In the genomic region with DNA sequence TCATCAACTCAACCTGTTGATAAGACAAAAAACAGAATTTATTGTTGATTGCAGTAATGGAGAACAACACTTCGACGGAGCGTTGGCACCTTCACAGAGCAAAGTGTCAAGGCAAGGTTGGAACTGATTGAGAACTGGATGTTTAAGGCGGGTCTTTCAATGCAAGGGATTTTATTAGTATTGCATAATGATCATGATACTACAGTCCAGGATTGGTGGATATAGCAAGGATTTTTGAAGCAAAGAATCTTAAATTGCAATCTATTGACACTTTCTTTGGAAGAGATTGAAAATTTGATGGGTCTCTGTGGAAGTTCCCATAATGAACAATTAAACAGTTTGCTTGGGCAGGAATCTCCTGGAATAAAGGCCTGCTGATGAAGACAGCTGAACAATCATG, we compare ENCODE assay signal across 8 cellular contexts. TPM values are rescaled to one million over a fixed set of nuclear protein-coding genes. Genes with fewer than 3 reads are reported as not detected.
DNase-seq lines count a peak whose midpoint lies in the region; ATAC-seq, FAIRE-seq and TF ChIP-seq lines count a peak whose summit lies in the region.

No MANE protein-coding gene starts in this region.

- H3K18ac ChIP-seq in mesenchymal stem cell (ENCODE audit: low read depth in 1 of 2, low read length in 2 of 2), result no peak overlapping the region

- TF ChIP-seq POLR2A in breast epithelium (IDR thresholded peaks at IDR 0.05) (no peak), K562 (conservative IDR thresholded peaks at IDR 0.05) (no peak), thyroid gland (IDR thresholded peaks at IDR 0.05) (no peak)

- BruUV-seq in MCF 10A (replicated peaks; lab: Mats Ljungman, UMichigan) (no TSS peak), K562 (replicated peaks; lab: Mats Ljungman, UMichigan) (no TSS peak)

- no peaks in the 10 kb centered on the region for H3K27me3 ChIP-seq in breast epithelium
- no peaks in the 10 kb centered on the region; a peak in 1 of 5 replicates for H3K27me3 ChIP-seq in K562 (ENCODE audit: control insufficient read depth in 2 of 2, insufficient read depth in 2 of 2, low read length in 2 of 2)
- no peaks in the 10 kb centered on the region for H3K27me3 ChIP-seq in mesenchymal stem cell (ENCODE audit: control insufficient read depth in 1 of 2, insufficient read depth in 1 of 2, low read length in 2 of 2)
- no peaks in the 10 kb centered on the region for H3K27me3 ChIP-seq in thyroid gland

- H3K27me3 Mint-ChIP-seq in MCF 10A (ENCODE audit: insufficient read depth, unreplicated experiment), result no peaks in the 10 kb centered on the region

- no peaks in the 10 kb centered on the region for H4K20me1 ChIP-seq in K562 (replicated peaks; ENCODE audit: control insufficient read depth, insufficient read depth, low read length)

- H3K4me1 Mint-ChIP-seq in MCF 10A (ENCODE audit: insufficient read depth, unreplicated experiment), result peaks cover 4% of the 10 kb centered on the region

- DNase-seq in breast epithelium (ENCODE audit: low spot score in 2 of 2) (no peak), MCF 10A (ENCODE audit: unreplicated experiment) (no peak), K562 (ENCODE audit: extremely low read depth in 1 of 4, low spot score in 3 of 4) (no peak), mesenchymal stem cell (no peak), thyroid gland (no peak)
- no peak for DNase-seq in stimulated activated CD4-positive, alpha-beta T cell treated with anti-CD3 and anti-CD28 coated beads, Interleukin-2, amount 100 ng/mL, for 48 hours
- no peak for DNase-seq in activated CD4-positive, CD25-positive, alpha-beta regulatory T cell (lab: John Stamatoyannopoulos, UW)

- H2BK5ac ChIP-seq in mesenchymal stem cell (ENCODE audit: low read depth, low read length, poor library complexity, severe bottlenecking), result no peak overlapping the region

- no peak overlapping the region for H3K9ac ChIP-seq in K562 (ENCODE audit: insufficient read depth in 1 of 2, low read depth in 2 of 2, low read length in 2 of 2)
- H3K9ac ChIP-seq in mesenchymal stem cell (ENCODE audit: low read length), result peak overlapping the region; percentile 94

- no peak overlapping the region for H2BK12ac ChIP-seq in mesenchymal stem cell (ENCODE audit: low read length in 2 of 2)

- H2AFZ ChIP-seq in K562 (ENCODE audit: low read depth, low read length) (peak overlapping the region; percentile 87), mesenchymal stem cell (ENCODE audit: low read depth, low read length) (no peak overlapping the region)

- no peak for TF ChIP-seq RAD21 in K562 (CRISPR knock-in tag; conservative IDR thresholded peaks at IDR 0.05 in 1 of 2, IDR thresholded peaks at IDR 0.05 in 1 of 2)

- no peak overlapping the region for H3K4ac ChIP-seq in mesenchymal stem cell (ENCODE audit: low read depth in 1 of 2, low read length in 2 of 2)

- TF ChIP-seq CTCF in breast epithelium (IDR thresholded peaks at IDR 0.05) (no peak), MCF 10A (IDR thresholded peaks at IDR 0.05; ENCODE audit: unreplicated experiment) (no peak), K562 (IDR thresholded peaks at IDR 0.05 in 2 of 3, conservative IDR thresholded peaks at IDR 0.05 in 1 of 3; ENCODE audit: insufficient read depth in 2 of 3, low read depth in 1 of 3, low read length in 3 of 3) (no peak), thyroid gland (IDR thresholded peaks at IDR 0.05) (no peak)

- POLR2A ChIA-PET in MCF 10A (lab: Yijun Ruan, JAX), result interaction anchor here (0.6 to 2.6 kb wide), 14 partner anchors 9 to 1002 kb away, joined by 3 to 26 read pairs (median 4); a partner anchor contains a TSS
- POLR2A ChIA-PET in K562 (lab: Yijun Ruan, JAX), result interaction anchor here (0.8 to 0.9 kb wide), 3 partner anchors 140 to 302 kb away, joined by 3 read pairs; a partner anchor contains a TSS

- H3K9me3 Mint-ChIP-seq in MCF 10A (ENCODE audit: unreplicated experiment), result peaks cover 6% of the 10 kb centered on the region

- intact Hi-C loops in breast epithelium (cut with DNase I; ENCODE audit: low total_unique reads) (no loop called here), MCF 10A (cut with micrococcal nuclease) (loop anchor here (2.0 kb wide), 2 partner anchors 51 to 93 kb away; a partner anchor contains a TSS), K562 (cut with micrococcal nuclease) (loop anchor here (10.0 kb wide), 1 partner anchor 91 kb away; a partner anchor contains a TSS), thyroid gland (cut with DNase I) (loop anchor here (10.0 kb wide), 1 partner anchor 49 kb away; a partner anchor contains a TSS)

- no peak overlapping the region for H2AK5ac ChIP-seq in mesenchymal stem cell (ENCODE audit: low read length, severe bottlenecking)

- no peak overlapping the region for H3K23ac ChIP-seq in mesenchymal stem cell (ENCODE audit: low read length in 2 of 2)

- TF ChIP-seq EP300 in K562 (IDR thresholded peaks at IDR 0.05; ENCODE audit: low read length), result no peak

- peak overlapping the region; percentile 90 for H3K4me2 ChIP-seq in K562 (ENCODE audit: insufficient read depth, low read length)
- H3K4me2 ChIP-seq in mesenchymal stem cell (ENCODE audit: low read length, poor library complexity, severe bottlenecking), result no peak overlapping the region

- peaks cover 0 to 3% of the 10 kb centered on the region in 2 donors for H3K4me1 ChIP-seq in breast epithelium
- peaks cover 4% of the 10 kb centered on the region in 2 experiments; a peak in 2 of 5 replicates for H3K4me1 ChIP-seq in K562 (replicated peaks in 1 of 2; ENCODE audit: control insufficient read depth in 2 of 2, insufficient read depth in 2 of 2, low read length in 2 of 2)
- H3K4me1 ChIP-seq in mesenchymal stem cell (ENCODE audit: control insufficient read depth, insufficient read depth, low read depth, low read length), result peaks cover 2% of the 10 kb centered on the region
- peaks cover 6% of the 10 kb centered on the region in 2 donors for H3K4me1 ChIP-seq in thyroid gland

- FAIRE-seq in K562 (lab: Jason Lieb, UNC), result no peak

- H3K14ac ChIP-seq in mesenchymal stem cell (ENCODE audit: low read length in 2 of 2), result no peak overlapping the region

- in situ Hi-C loops in K562 (cut with MboI), result no loop called here

- no peak overlapping the region for H3K27ac Mint-ChIP-seq in MCF 10A (ENCODE audit: low read depth, unreplicated experiment)

- H3K9me3 ChIP-seq in breast epithelium (peaks cover 25 to 50% of the 10 kb centered on the region in 2 donors), K562 (replicated peaks; ENCODE audit: control insufficient read depth, insufficient read depth, low read depth, low read length) (peaks cover 2% of the 10 kb centered on the region; the same call in 1 of the 2 replicates), mesenchymal stem cell (ENCODE audit: control insufficient read depth, low read length) (peaks cover 2% of the 10 kb centered on the region), thyroid gland (no peaks in the 10 kb centered on the region)

- H3K79me1 ChIP-seq in mesenchymal stem cell (replicated peaks; ENCODE audit: low read length, poor library complexity, severe bottlenecking), result peaks cover 6% of the 10 kb centered on the region

- H3K4me3 Mint-ChIP-seq in MCF 10A (ENCODE audit: unreplicated experiment), result no peak overlapping the region

- H2BK15ac ChIP-seq in mesenchymal stem cell (ENCODE audit: low read depth, poor library complexity, severe bottlenecking), result no peak overlapping the region

- no peaks in the 10 kb centered on the region for H3K79me2 ChIP-seq in K562 (ENCODE audit: control insufficient read depth, insufficient read depth, low read length)

- H2BK120ac ChIP-seq in mesenchymal stem cell (ENCODE audit: low read depth, low read length), result no peak overlapping the region

- no peak overlapping the region for H4K91ac ChIP-seq in mesenchymal stem cell (ENCODE audit: low read length)

- H3K36me3 ChIP-seq in breast epithelium, result no peaks in the 10 kb centered on the region
- H3K36me3 ChIP-seq in K562 (ENCODE audit: control insufficient read depth, insufficient read depth, low read length), result no peaks in the 10 kb centered on the region; the same call in 2 of the 3 replicates
- peaks cover 9 to 17% of the 10 kb centered on the region in 2 experiments for H3K36me3 ChIP-seq in mesenchymal stem cell (ENCODE audit: control insufficient read depth in 1 of 2, insufficient read depth in 2 of 2, low read depth in 1 of 2, low read length in 2 of 2)
- H3K36me3 ChIP-seq in thyroid gland, result peaks cover 4 to 12% of the 10 kb centered on the region in 2 donors

- H3K4me3 ChIP-seq in breast epithelium (peak overlapping the region in 2 of 3 donors; percentile 81 to 97), K562 (peak overlapping the region; percentile 52; the same call in 1 of the 2 replicates), mesenchymal stem cell (ENCODE audit: insufficient read depth in 1 of 2, low read depth in 1 of 2, low read length in 2 of 2) (peak overlapping the region in 1 of 2 experiments; percentile 90), thyroid gland (replicated peaks in 1 of 3) (peak overlapping the region in 2 of 3 donors; percentile 4 to 66)

- H3K27ac ChIP-seq in breast epithelium, result no peak overlapping the region
- no peak overlapping the region for H3K27ac ChIP-seq in K562 (ENCODE audit: extremely low read depth, low read depth, low read length)
- no peak overlapping the region for H3K27ac ChIP-seq in mesenchymal stem cell (ENCODE audit: low read length, poor library complexity, severe bottlenecking)
- no peak overlapping the region for H3K27ac ChIP-seq in thyroid gland

- 20% methylated on average over 4 of the region's 4 CpGs for WGBS in K562 (ENCODE audit: insufficient coverage, low coverage, missing lambda C conversion rate)
- WGBS in mesenchymal stem cell, result 97% methylated on average over 4 of the region's 4 CpGs
- WGBS in thyroid gland, 2 donors, result 86 to 88% methylated on average over 4 of the region's 4 CpGs

- no peaks in the 10 kb centered on the region for H3K9me1 ChIP-seq in K562 (ENCODE audit: control insufficient read depth, insufficient read depth, low read length)

- H4K8ac ChIP-seq in mesenchymal stem cell (ENCODE audit: low read length), result no peak overlapping the region

- CTCF ChIA-PET in MCF 10A (lab: Yijun Ruan, JAX), result interaction anchor here (0.7 kb wide), 1 partner anchor 565 kb away, joined by 3 read pairs; no protein-coding TSS in a partner anchor
- CTCF ChIA-PET in K562 (lab: Yijun Ruan, JAX; ENCODE audit: low intra/inter-chr PET ratio), result no interaction called here

- ATAC-seq in K562, result no peak
- no peak for ATAC-seq in HG02798 (IDR thresholded peaks at IDR 0.05; ENCODE audit: poor library complexity, unreplicated experiment)

- H3K36me3 Mint-ChIP-seq in MCF 10A (ENCODE audit: insufficient read depth, unreplicated experiment), result peaks cover 14% of the 10 kb centered on the region

RNA-seq across cellular contexts. Expression of a gene that starts 0.6 kb away (rescaled TPM):
- 10 to 100 TPM in 2 of 3 donors, 1 to 10 TPM in 1; 4.6 to 16.0 (median 10.5) TPM for total RNA-seq in breast epithelium
- total RNA-seq in MCF 10A (2022), result 2.7 and 3.7 TPM in 2 replicates
- total RNA-seq in K562 (2011; cell fraction: chromatin; rRNA removed; ENCODE audit: low replicate concordance), result 12.2 and 23.4 TPM in 2 replicates
- total RNA-seq in K562 (2011; cell fraction: nucleolus; rRNA removed), result 8.7 and 13.0 TPM in 2 replicates
- 11.6 and 17.9 TPM in 2 replicates for total RNA-seq in K562 (2011; cell fraction: nucleoplasm; rRNA removed)
- total RNA-seq in K562 (2014; rRNA removed), result 0.68 and 1.9 TPM in 2 replicates
- 2.4 and 2.5 TPM in 2 replicates for total RNA-seq in K562 (2014; rRNA removed; fragmentation: Illumina TruSeq; extraction: Trizol)
- total RNA-seq in K562 (2015; rRNA removed; fragmentation: Illumina TruSeq; extraction: Trizol), result 2.0 and 2.2 TPM in 2 replicates
- total RNA-seq in K562 (2021), result 1.1 TPM in 2 replicates
- 1.0 and 2.9 TPM in 2 replicates for polyA plus RNA-seq in K562 (2011; rRNA removed)
- polyA plus RNA-seq in K562 (2011; cell fraction: cytosol; rRNA removed), result 0.58 and 0.61 TPM in 2 replicates
- 1.9 and 4.9 TPM in 2 replicates for polyA plus RNA-seq in K562 (2011; cell fraction: nucleus; rRNA removed)
- 1.2 and 1.8 TPM in 2 replicates for polyA plus RNA-seq in K562 (2012)
- 1.1 and 1.7 TPM in 2 replicates for polyA plus RNA-seq in K562 (2014; fragmentation: Illumina TruSeq; extraction: Trizol)
- 1 to 10 TPM in 1 of 2 experiments, under 1 TPM in 1; 0.99 to 1.3 TPM for polyA plus RNA-seq in K562 (2014; fragmentation: Nextera tagmentation; extraction: Ambion mirVana)
- 0.38 and 0.88 TPM in 2 replicates for polyA plus RNA-seq in K562 (2014; rRNA removed)
- 2.7 and 6.8 TPM in 2 replicates for polyA minus RNA-seq in K562 (2011; rRNA and poly(A)+ RNA removed)
- polyA minus RNA-seq in K562 (2011; cell fraction: cytosol; rRNA and poly(A)+ RNA removed), result 1.9 TPM in 1 of 2 replicates, not detected in the other
- 3.6 and 5.8 TPM in 2 replicates for polyA minus RNA-seq in K562 (2011; cell fraction: nucleus; rRNA and poly(A)+ RNA removed)
- 2.5 TPM for polyA plus RNA-seq in mesenchymal stem cell (2013, experiment 1 of 2)
- polyA plus RNA-seq in mesenchymal stem cell (2013, experiment 2 of 2), result 2.5 TPM
- 10 to 100 TPM in 3 of 4 donors, 1 to 10 TPM in 1; 7.3 to 17.7 (median 12.8) TPM for total RNA-seq in thyroid gland

RNA-seq across cellular contexts. Expression of a gene that starts 45.8 kb away (rescaled TPM):
- 1 to 10 TPM in 2 of 3 donors, under 1 TPM in 1; 0.32 to 2.5 (median 1.3) TPM for total RNA-seq in breast epithelium
- total RNA-seq in MCF 10A (2022), result 0.10 TPM in 1 of 2 replicates, not detected in the other
- 0.56 and 0.83 TPM in 2 replicates for total RNA-seq in K562 (2011; cell fraction: chromatin; rRNA removed; ENCODE audit: low replicate concordance)
- 0.50 and 0.53 TPM in 2 replicates for total RNA-seq in K562 (2011; cell fraction: nucleolus; rRNA removed)
- total RNA-seq in K562 (2011; cell fraction: nucleoplasm; rRNA removed), result 0.69 and 1.4 TPM in 2 replicates
- 0.08 and 0.14 TPM in 2 replicates for total RNA-seq in K562 (2014; rRNA removed)
- total RNA-seq in K562 (2014; rRNA removed; fragmentation: Illumina TruSeq; extraction: Trizol), result 0.18 and 0.26 TPM in 2 replicates
- total RNA-seq in K562 (2015; rRNA removed; fragmentation: Illumina TruSeq; extraction: Trizol), result 0.14 and 0.15 TPM in 2 replicates
- total RNA-seq in K562 (2021), result 0.16 TPM in 1 of 2 replicates, not detected in the other
- 0.03 and 0.20 TPM in 2 replicates for polyA plus RNA-seq in K562 (2011; rRNA removed)
- 0.03 TPM in 1 of 2 replicates, not detected in the other for polyA plus RNA-seq in K562 (2011; cell fraction: cytosol; rRNA removed)
- polyA plus RNA-seq in K562 (2011; cell fraction: nucleus; rRNA removed), result 0.24 and 0.30 TPM in 2 replicates
- 0.23 and 0.42 TPM in 2 replicates for polyA plus RNA-seq in K562 (2012)
- 0.15 and 0.17 TPM in 2 replicates for polyA plus RNA-seq in K562 (2014; fragmentation: Illumina TruSeq; extraction: Trizol)
- polyA plus RNA-seq in K562 (2014; fragmentation: Nextera tagmentation; extraction: Ambion mirVana), result under 1 TPM; 0.23 to 0.28 TPM
- polyA plus RNA-seq in K562 (2014; rRNA removed), result 0.08 TPM in 2 replicates
- 0.12 and 0.35 TPM in 2 replicates for polyA minus RNA-seq in K562 (2011; rRNA and poly(A)+ RNA removed)
- polyA minus RNA-seq in K562 (2011; cell fraction: cytosol; rRNA and poly(A)+ RNA removed), result not detected in 2 replicates
- 0.27 TPM in 1 of 2 replicates, not detected in the other for polyA minus RNA-seq in K562 (2011; cell fraction: nucleus; rRNA and poly(A)+ RNA removed)
- polyA plus RNA-seq in mesenchymal stem cell (2013, experiment 1 of 2), result 1.1 TPM
- polyA plus RNA-seq in mesenchymal stem cell (2013, experiment 2 of 2), result 1.3 TPM
- total RNA-seq in thyroid gland, result 1 to 10 TPM in 2 of 4 donors, under 1 TPM in 2; 0.54 to 2.3 (median 0.93) TPM

RNA-seq across cellular contexts. Expression of a gene that starts 51.0 kb away (rescaled TPM):
- total RNA-seq in breast epithelium (10 to 100 TPM in 2 of 3 donors, 1 to 10 TPM in 1; 3.8 to 13.0 (median 10.5) TPM), MCF 10A (2022) (5.4 and 5.7 TPM in 2 replicates), K562 (2014; rRNA removed) (0.45 and 0.68 TPM in 2 replicates), K562 (2014; rRNA removed; fragmentation: Illumina TruSeq; extraction: Trizol) (0.84 and 0.89 TPM in 2 replicates), K562 (2015; rRNA removed; fragmentation: Illumina TruSeq; extraction: Trizol) (0.94 and 1.3 TPM in 2 replicates), K562 (2021) (0.40 and 0.58 TPM in 2 replicates), thyroid gland (10 to 100 TPM in 2 of 4 donors, 1 to 10 TPM in 2; 7.8 to 22.6 (median 11.2) TPM)
- 0.53 and 2.6 TPM in 2 replicates for total RNA-seq in K562 (2011; cell fraction: chromatin; rRNA removed; ENCODE audit: low replicate concordance)
- total RNA-seq in K562 (2011; cell fraction: nucleolus; rRNA removed), result 0.67 and 0.79 TPM in 2 replicates
- 0.99 and 1.6 TPM in 2 replicates for total RNA-seq in K562 (2011; cell fraction: nucleoplasm; rRNA removed)
- polyA plus RNA-seq in K562 (2011; rRNA removed) (0.30 and 0.61 TPM in 2 replicates), K562 (2014; fragmentation: Illumina TruSeq; extraction: Trizol) (0.62 and 0.95 TPM in 2 replicates), K562 (2014; fragmentation: Nextera tagmentation; extraction: Ambion mirVana) (under 1 TPM; 0.21 to 0.31 TPM), K562 (2014; rRNA removed) (0.40 and 0.58 TPM in 2 replicates)
- 0.03 and 0.06 TPM in 2 replicates for polyA plus RNA-seq in K562 (2011; cell fraction: cytosol; rRNA removed)
- 0.80 and 1.1 TPM in 2 replicates for polyA plus RNA-seq in K562 (2011; cell fraction: nucleus; rRNA removed)
- 0.47 and 0.84 TPM in 2 replicates for polyA plus RNA-seq in K562 (2012)
- polyA minus RNA-seq in K562 (2011; rRNA and poly(A)+ RNA removed), result 0.63 and 0.69 TPM in 2 replicates
- polyA minus RNA-seq in K562 (2011; cell fraction: cytosol; rRNA and poly(A)+ RNA removed), result not detected in 2 replicates
- 0.94 and 1.00 TPM in 2 replicates for polyA minus RNA-seq in K562 (2011; cell fraction: nucleus; rRNA and poly(A)+ RNA removed)
- polyA plus RNA-seq in mesenchymal stem cell (2013, experiment 1 of 2), result 1.9 TPM
- polyA plus RNA-seq in mesenchymal stem cell (2013, experiment 2 of 2), result 1.8 TPM
